Comparison of ENCODE assay signal across 16 cellular contexts in the genomic region with DNA sequence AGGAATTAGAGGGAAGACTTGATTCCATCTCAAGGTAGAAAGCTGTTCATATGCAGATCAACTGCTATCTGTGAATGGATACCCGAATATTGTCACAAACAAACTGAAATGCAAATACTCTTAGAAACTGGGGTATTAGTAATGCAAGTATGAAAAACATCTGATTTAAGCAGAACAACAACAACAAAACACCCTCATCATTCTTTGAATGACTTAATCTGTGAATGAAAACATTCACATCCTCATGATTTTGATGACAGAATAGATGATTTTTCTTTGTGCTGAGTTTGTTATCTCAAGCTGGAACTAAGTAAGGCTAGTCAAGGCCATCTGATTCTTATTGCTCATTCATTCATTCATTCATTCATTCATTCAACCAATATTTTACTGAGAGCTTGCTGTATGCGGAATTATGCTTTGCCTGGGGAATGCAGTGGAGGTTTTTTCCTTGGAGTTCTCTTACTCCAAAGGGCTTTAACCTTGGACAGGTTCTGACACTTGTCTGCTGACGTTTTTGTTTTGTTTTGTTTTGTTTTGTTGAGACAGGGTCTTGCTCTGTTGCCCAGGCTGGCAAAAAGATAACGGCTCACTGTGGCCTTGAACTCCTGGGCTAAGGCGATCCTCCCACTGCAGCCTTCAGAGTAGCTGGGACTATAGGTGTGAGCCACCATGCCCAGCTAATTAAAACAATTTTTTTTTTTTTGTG. TPM values are rescaled to one million over a fixed set of nuclear protein-coding genes. Genes with fewer than 3 reads are reported as not detected.
A peak's percentile ranks its signal among the peaks of the same experiment; 100 is the strongest.
DNase-seq lines count a peak whose midpoint lies in the region; ATAC-seq, FAIRE-seq and TF ChIP-seq lines count a peak whose summit lies in the region.
"Had no signal": no experiment of that assay in that cellular context is flagged by ENCODE, and none has a peak within 500 bp of the region (broad histone marks: within the 10 kb centered on the region; RNA-seq: fewer than 3 reads in every experiment).

No MANE protein-coding gene starts in this region.

- no peak for FAIRE-seq in A549 (lab: Jason Lieb, UNC)
- no peak for FAIRE-seq in pancreas (lab: Jason Lieb, UNC)
- FAIRE-seq: small intestine had no signal

- intact Hi-C loops in PC-3 (cut with micrococcal nuclease) (loop anchor here (1.0 to 5.0 kb wide), 5 partner anchors 30 to 100 kb away; a partner anchor contains a TSS), pancreas (cut with DNase I) (no loop called here)
- intact Hi-C loops in CD8-positive, alpha-beta T cell (cut with DNase I, micrococcal nuclease): loop anchor here (1.0 to 10.0 kb wide), 8 partner anchors 30 to 312 kb away; a partner anchor contains a TSS

- peak overlapping the region; percentile 84; the same call in 1 of the 2 replicates for H2AFZ ChIP-seq in PC-3 (ENCODE audit: low read length)

- no peak overlapping the region for H3K9ac ChIP-seq in PC-3 (ENCODE audit: low read length)

- H3K4me2 ChIP-seq in A549 (peak overlapping the region; percentile 79; the same call in 2 of the 3 replicates), PC-3 (ENCODE audit: low read length) (no peak overlapping the region)

- DNase-seq in A549 (ENCODE audit: low read depth in 1 of 2, low spot score in 1 of 2) (no peak), PC-3 (no peak), pancreas (no peak), NCI-H446 treated with DMSO at 0.1 percent for 48 hours (lab: John Stamatoyannopoulos, UW) (no peak), kidney glomerular epithelial cell (lab: John Stamatoyannopoulos, UW) (no peak)
- no peak for DNase-seq in CD8-positive, alpha-beta T cell
- DNase-seq: activated CD4-positive, CD25-positive, alpha-beta regulatory T cell; CD4-positive, CD25-positive, alpha-beta regulatory T cell; mammary epithelial cell; NCI-H1930; small intestine had no signal

- H3F3A ChIP-seq in PC-3 (ENCODE audit: low read length, unreplicated experiment): no peaks in the 10 kb centered on the region

- H3K27ac ChIP-seq in A549 (peak overlapping the region in 1 of 2 experiments; percentile 67; a peak in 3 of 6 replicates), PC-3 (ENCODE audit: low read length) (no peak overlapping the region), gastroesophageal sphincter (peak overlapping the region in 3 of 4 donors; percentile 29 to 79 (median 79)), pancreas (no peak overlapping the region)
- H3K27ac ChIP-seq in CD8-positive, alpha-beta T cell (ENCODE audit: low read depth, low read length): no peak overlapping the region

- no peaks in the 10 kb centered on the region for H3K36me3 Mint-ChIP-seq in CD8-positive, alpha-beta T cell

- no TSS peak for BruUV-seq in PC-3 (replicated peaks; lab: Mats Ljungman, UMichigan)

- no peaks in the 10 kb centered on the region for H3K27me3 Mint-ChIP-seq in CD8-positive, alpha-beta T cell (ENCODE audit: low read depth)

- no peaks in the 10 kb centered on the region for H3K9me2 ChIP-seq in PC-3 (replicated peaks; ENCODE audit: low read length)

- no peak overlapping the region for H3K4me3 ChIP-seq in A549
- H3K4me3 ChIP-seq in PC-3 (ENCODE audit: low read length): no peak overlapping the region
- no peak overlapping the region for H3K4me3 ChIP-seq in gastroesophageal sphincter
- no peak overlapping the region for H3K4me3 ChIP-seq in pancreas
- H3K4me3 ChIP-seq in CD8-positive, alpha-beta T cell (ENCODE audit: low read depth, low read length): no peak overlapping the region

- TF ChIP-seq EP300 in A549 (IDR thresholded peaks at IDR 0.05): no peak
- TF ChIP-seq EP300 in gastroesophageal sphincter (IDR thresholded peaks at IDR 0.05): no peak

- H3K79me2 ChIP-seq in PC-3 (ENCODE audit: low read length): no peaks in the 10 kb centered on the region

- WGBS in A549 (ENCODE audit: missing lambda C conversion rate): 52% methylated on average over 5 of the region's 5 CpGs
- 43 to 51% methylated on average over 3 to 4 of the region's 5 CpGs for WGBS in gastroesophageal sphincter (ENCODE audit: low coverage in 1 of 2), 2 donors
- 27 to 43% methylated on average over 5 of the region's 5 CpGs for WGBS in pancreas, 2 donors

- H3K36me3 ChIP-seq in PC-3 (ENCODE audit: low read depth, low read length) (no peaks in the 10 kb centered on the region), gastroesophageal sphincter (no peaks in the 10 kb centered on the region), pancreas (no peaks in the 10 kb centered on the region)
- H3K36me3 ChIP-seq in CD8-positive, alpha-beta T cell (ENCODE audit: insufficient read depth, low read length): no peaks in the 10 kb centered on the region

- no peak overlapping the region for H3K4me3 Mint-ChIP-seq in CD8-positive, alpha-beta T cell

- peaks cover 6% of the 10 kb centered on the region for H3K4me1 Mint-ChIP-seq in CD8-positive, alpha-beta T cell (ENCODE audit: low read depth)

- H3K4me1 ChIP-seq in A549 (peaks cover 11% of the 10 kb centered on the region; the same call in 2 of the 3 replicates), PC-3 (ENCODE audit: insufficient read depth, low read length) (peaks cover 4% of the 10 kb centered on the region; the same call in 1 of the 2 replicates), gastroesophageal sphincter (peaks cover 0 to 15% (median 4%) of the 10 kb centered on the region in 3 donors), pancreas (peaks cover 0 to 7% (median 0%) of the 10 kb centered on the region in 3 donors)
- H3K4me1 ChIP-seq in CD8-positive, alpha-beta T cell (ENCODE audit: insufficient read depth, low read length): peaks cover 4% of the 10 kb centered on the region

- CTCF ChIA-PET in A549 (lab: Yijun Ruan, JAX) (interaction anchor here (0.6 to 8.2 kb wide), 20 partner anchors 10 to 766 kb away, joined by 3 to 84 read pairs (median 4); a partner anchor contains a TSS), PC-3 (lab: Charles Lee) (interaction anchor here (0.8 to 1.9 kb wide), 2 partner anchors 45 to 58 kb away, joined by 14 to 19 read pairs; a partner anchor contains a TSS)
- CTCF ChIA-PET in CD8-positive, alpha-beta T cell (lab: Charles Lee): interaction anchor here (0.6 to 7.1 kb wide), 18 partner anchors 8 to 541 kb away, joined by 3 to 87 read pairs (median 4); a partner anchor contains a TSS

- TF ChIP-seq CTCF in A549 (IDR thresholded peaks at IDR 0.05): no peak
- TF ChIP-seq CTCF in PC-3 (conservative IDR thresholded peaks at IDR 0.05; ENCODE audit: low read depth, low read length): no peak
- TF ChIP-seq CTCF in gastroesophageal sphincter (IDR thresholded peaks at IDR 0.05): no peak
- no peak for TF ChIP-seq CTCF in pancreas (IDR thresholded peaks at IDR 0.05)
- TF ChIP-seq CTCF in CD8-positive, alpha-beta T cell (IDR thresholded peaks at IDR 0.05): no peak

- POLR2A ChIA-PET in A549 (lab: Yijun Ruan, JAX): interaction anchor here (0.7 to 1.4 kb wide), 3 partner anchors 45 to 119 kb away, joined by 4 read pairs; a partner anchor contains a TSS
- POLR2A ChIA-PET in PC-3 (lab: Charles Lee; ENCODE audit: unreplicated experiment): interaction anchor here (0.6 kb wide), 1 partner anchor 58 kb away, joined by 3 read pairs; no protein-coding TSS in a partner anchor
- POLR2A ChIA-PET in CD8-positive, alpha-beta T cell (lab: Charles Lee): interaction anchor here (0.7 to 0.9 kb wide), 3 partner anchors 21 to 1651 kb away, joined by 3 to 4 read pairs (median 3); a partner anchor contains a TSS

- no peak overlapping the region for H3K27ac Mint-ChIP-seq in CD8-positive, alpha-beta T cell

- ATAC-seq in A549: no peak; a peak in 2 of 6 replicates
- no peak for ATAC-seq in PC-3
- ATAC-seq in gastroesophageal sphincter: no peak
- peak in 3 of 4 donors; percentile 14 to 18 (median 17) for ATAC-seq in pancreas
- no peak for ATAC-seq in HG03280 (IDR thresholded peaks at IDR 0.05; ENCODE audit: unreplicated experiment)
- no peak for ATAC-seq in CD8-positive, alpha-beta T cell

- TF ChIP-seq POLR2A in A549 (IDR thresholded peaks at IDR 0.05; ENCODE audit: low read length) (no peak), gastroesophageal sphincter (IDR thresholded peaks at IDR 0.05) (no peak)

- no peaks in the 10 kb centered on the region for H3K27me3 ChIP-seq in PC-3 (ENCODE audit: low read length)
- H3K27me3 ChIP-seq in gastroesophageal sphincter: no peaks in the 10 kb centered on the region
- no peaks in the 10 kb centered on the region for H3K27me3 ChIP-seq in pancreas
- no peaks in the 10 kb centered on the region for H3K27me3 ChIP-seq in CD8-positive, alpha-beta T cell (ENCODE audit: insufficient read depth, low read length)
- H3K27me3 ChIP-seq: dorsolateral prefrontal cortex had no signal

- no peak for TF ChIP-seq RAD21 in A549 (conservative IDR thresholded peaks at IDR 0.05 in 1 of 2, IDR thresholded peaks at IDR 0.05 in 1 of 2)

- H4K20me1 ChIP-seq in PC-3 (ENCODE audit: low read length): no peaks in the 10 kb centered on the region

- H3K9me3 ChIP-seq in A549 (no peaks in the 10 kb centered on the region), PC-3 (ENCODE audit: low read length) (no peaks in the 10 kb centered on the region), gastroesophageal sphincter (no peaks in the 10 kb centered on the region), pancreas (no peaks in the 10 kb centered on the region)
- H3K9me3 ChIP-seq in CD8-positive, alpha-beta T cell (ENCODE audit: low read length): no peaks in the 10 kb centered on the region

- H3K9me3 Mint-ChIP-seq in CD8-positive, alpha-beta T cell: no peaks in the 10 kb centered on the region

RNA-seq across cellular contexts. Expression of a gene that starts 23.3 kb away (rescaled TPM):
- polyA plus RNA-seq in A549 (2011; rRNA removed) (not detected in 2 replicates), A549 (2017; fragmentation: RNase III; extraction: RNeasy Plus Mini Kit Qiagen cat#74134 plus additional on column Dnase treatment) (not detected in 3 replicates), pancreas (not detected)
- polyA plus RNA-seq in A549 (2012; cell fraction: cytosol; rRNA removed): not detected in 2 replicates
- polyA plus RNA-seq in A549 (2012; cell fraction: nucleus; rRNA removed): not detected in 2 replicates
- polyA minus RNA-seq in A549 (2011; rRNA and poly(A)+ RNA removed): not detected in 2 replicates
- total RNA-seq in PC-3 (2014; rRNA removed) (not detected in 2 replicates), gastroesophageal sphincter (not detected), pancreas (not detected)
- not detected for total RNA-seq in CD8-positive, alpha-beta T cell
- total RNA-seq: CD4-positive, CD25-positive, alpha-beta regulatory T cell; Daoy; dorsolateral prefrontal cortex; mammary epithelial cell; RPMI7951 had no signal
- polyA plus RNA-seq: CD4-positive, CD25-positive, alpha-beta regulatory T cell; mammary epithelial cell; small intestine had no signal

RNA-seq across cellular contexts. Expression of a gene that starts 30.4 kb away (rescaled TPM):
- polyA plus RNA-seq in A549 (2011; rRNA removed): 2.8 and 3.8 TPM in 2 replicates
- 0.93 and 1.4 TPM in 2 replicates for polyA plus RNA-seq in A549 (2012; cell fraction: cytosol; rRNA removed)
- polyA plus RNA-seq in A549 (2012; cell fraction: nucleus; rRNA removed): 1.2 and 1.5 TPM in 2 replicates
- 1.9 to 3.5 TPM (median 3.5 TPM) in 3 replicates for polyA plus RNA-seq in A549 (2017; fragmentation: RNase III; extraction: RNeasy Plus Mini Kit Qiagen cat#74134 plus additional on column Dnase treatment)
- 3.6 and 4.4 TPM in 2 replicates for polyA minus RNA-seq in A549 (2011; rRNA and poly(A)+ RNA removed)
- total RNA-seq in PC-3 (2014; rRNA removed): 4.1 and 6.0 TPM in 2 replicates
- 10 to 100 TPM; 14.7 to 23.8 (median 21.8) TPM for total RNA-seq in gastroesophageal sphincter
- 1 to 10 TPM; 1.8 to 6.0 (median 3.6) TPM for total RNA-seq in pancreas
- 10 to 100 TPM in 1 of 2 donors, 1 to 10 TPM in 1; 2.3 to 11.9 TPM for polyA plus RNA-seq in pancreas
- total RNA-seq in CD8-positive, alpha-beta T cell: 1 to 10 TPM; 1.4 to 1.6 TPM

RNA-seq across cellular contexts. Expression of a gene that starts 45.4 kb away (rescaled TPM):
- polyA plus RNA-seq in A549 (2011; rRNA removed) (103 and 118 TPM in 2 replicates), A549 (2017; fragmentation: RNase III; extraction: RNeasy Plus Mini Kit Qiagen cat#74134 plus additional on column Dnase treatment) (63.2 to 66.3 TPM (median 65.2 TPM) in 3 replicates), pancreas (10 to 100 TPM; 34.2 to 45.8 TPM)
- 92.6 and 95.3 TPM in 2 replicates for polyA plus RNA-seq in A549 (2012; cell fraction: cytosol; rRNA removed)
- polyA plus RNA-seq in A549 (2012; cell fraction: nucleus; rRNA removed): 281 and 353 TPM in 2 replicates
- polyA minus RNA-seq in A549 (2011; rRNA and poly(A)+ RNA removed): 94.6 and 130 TPM in 2 replicates
- total RNA-seq in PC-3 (2014; rRNA removed) (47.6 and 57.1 TPM in 2 replicates), gastroesophageal sphincter (10 to 100 TPM; 31.9 to 73.0 (median 48.6) TPM), pancreas (10 to 100 TPM; 14.2 to 27.6 (median 18.6) TPM)
- total RNA-seq in CD8-positive, alpha-beta T cell: 10 to 100 TPM; 23.7 to 26.5 TPM

Comparison
In these comparisons a context has a peak if more than half of its experiments do, and no peak if none do; other contexts are left out.
1. ATAC-seq: peak in pancreas (3 of 4); none in A549 (0 of 2), PC-3 (single experiment), gastroesophageal sphincter (single experiment), HG03280 (single experiment) and CD8-positive, alpha-beta T cell (single experiment).
2. H3K27ac ChIP-seq: peak in gastroesophageal sphincter (3 of 4); none in PC-3 (single experiment), pancreas (0 of 4) and CD8-positive, alpha-beta T cell (single experiment).
3. intact Hi-C loops: an anchor here in PC-3 (1.0 to 5.0 kb wide) and CD8-positive, alpha-beta T cell (1.0 to 10.0 kb wide); none called in pancreas.